Comparison of ENCODE assay signal across 8 cellular contexts in the genomic region with DNA sequence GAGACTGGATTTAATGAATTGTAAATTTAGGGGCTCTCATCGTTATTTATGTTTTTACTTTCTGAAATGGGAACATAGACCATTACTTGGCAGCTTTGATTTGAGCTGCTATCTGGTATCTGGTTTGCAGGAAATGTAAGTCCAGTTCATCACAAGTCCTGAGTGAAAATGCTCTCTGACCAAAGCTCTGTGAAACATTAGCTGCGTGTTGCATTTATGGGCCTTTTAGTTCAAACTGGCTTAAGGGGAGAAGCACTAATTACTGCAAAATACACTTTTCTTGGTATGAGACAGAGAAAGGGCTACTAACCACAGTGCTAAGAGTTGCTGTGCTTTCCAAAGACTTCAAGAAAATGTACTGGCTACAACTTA. TPM values are rescaled to one million over a fixed set of nuclear protein-coding genes. Genes with fewer than 3 reads are reported as not detected.
A peak's percentile ranks its signal among the peaks of the same experiment; 100 is the strongest.
DNase-seq lines count a peak whose midpoint lies in the region; ATAC-seq, FAIRE-seq and TF ChIP-seq lines count a peak whose summit lies in the region.

No MANE protein-coding gene starts in this region.

- H3K27ac ChIP-seq in RWPE2 (ENCODE audit: poor library complexity, severe bottlenecking) (no peak overlapping the region), caudate nucleus (ENCODE audit: low read depth, low read length) (no peak overlapping the region)

- DNase-seq in BJ (ENCODE audit: low read depth) (no peak), RWPE2 (ENCODE audit: low spot score) (no peak), foreskin fibroblast (peak in 1 of 2 donors; percentile 39), caudate nucleus (lab: John Stamatoyannopoulos, UW) (no peak), NCI-H526 treated with DMSO at 0.1 percent for 48 hours (lab: John Stamatoyannopoulos, UW) (no peak), urothelium cell line (ENCODE audit: low spot score) (no peak)

- POLR2A ChIA-PET in BJ (lab: Charles Lee): interaction anchor here (0.6 to 0.7 kb wide), 3 partner anchors 41 to 1595 kb away, joined by 3 to 7 read pairs (median 4); no protein-coding TSS in a partner anchor

- H3K4me3 ChIP-seq in BJ (ENCODE audit: low read depth, low read length) (peak overlapping the region; percentile 39), RWPE2 (ENCODE audit: severe bottlenecking) (peak overlapping the region; percentile 13), foreskin fibroblast (ENCODE audit: low read depth in 1 of 2, low read length in 2 of 2) (peak overlapping the region; percentile 53 to 67), neuron (ENCODE audit: low read length) (peak overlapping the region; percentile 77)

- no peak for FAIRE-seq in urothelium cell line (lab: Jason Lieb, UNC)

- no peak for TF ChIP-seq CTCF in BJ (IDR thresholded peaks at IDR 0.05; ENCODE audit: insufficient read depth, low read depth, low read length)
- TF ChIP-seq CTCF in RWPE2 (IDR thresholded peaks at IDR 0.05; ENCODE audit: poor library complexity, severe bottlenecking): no peak
- no peak for TF ChIP-seq CTCF in foreskin fibroblast (IDR thresholded peaks at IDR 0.05; ENCODE audit: low read depth, low read length)

- no peaks in the 10 kb centered on the region for H3K9me3 ChIP-seq in RWPE2 (ENCODE audit: severe bottlenecking)
- H3K9me3 ChIP-seq in neuron (ENCODE audit: low read length): no peaks in the 10 kb centered on the region

- H3K27me3 ChIP-seq in BJ (ENCODE audit: control insufficient read depth, insufficient read depth, low read length): no peaks in the 10 kb centered on the region
- no peaks in the 10 kb centered on the region for H3K27me3 ChIP-seq in RWPE2 (ENCODE audit: insufficient read depth, poor library complexity, severe bottlenecking)
- no peaks in the 10 kb centered on the region for H3K27me3 ChIP-seq in neuron (ENCODE audit: insufficient read depth, low read length)

- CTCF ChIA-PET in BJ (lab: Yijun Ruan, JAX): interaction anchor here (1.0 to 5.7 kb wide), 6 partner anchors 9 to 485 kb away, joined by 4 to 30 read pairs (median 7); no protein-coding TSS in a partner anchor

- H3K36me3 ChIP-seq in BJ (ENCODE audit: control insufficient read depth, insufficient read depth, low read length): no peaks in the 10 kb centered on the region
- no peaks in the 10 kb centered on the region for H3K36me3 ChIP-seq in RWPE2 (ENCODE audit: low read depth)
- no peaks in the 10 kb centered on the region for H3K36me3 ChIP-seq in neuron (ENCODE audit: insufficient read depth, low read length)

- H2AFZ ChIP-seq in neuron (ENCODE audit: low read depth, low read length): peak overlapping the region; percentile 93

- H3K4me1 ChIP-seq in RWPE2 (ENCODE audit: insufficient read depth, poor library complexity, severe bottlenecking): no peaks in the 10 kb centered on the region
- peaks cover 9% of the 10 kb centered on the region for H3K4me1 ChIP-seq in neuron (ENCODE audit: insufficient read depth, low read length)

- no peak for ATAC-seq in RWPE2 (ENCODE audit: low read depth)
- ATAC-seq in GM21717 (IDR thresholded peaks at IDR 0.05; ENCODE audit: unreplicated experiment): no peak

RNA-seq across cellular contexts. Expression of a gene that starts 0.5 kb away (rescaled TPM):
- polyA plus RNA-seq in BJ (2011; rRNA removed): 10.0 and 14.4 TPM in 2 replicates
- 6.7 and 12.6 TPM in 2 replicates for polyA minus RNA-seq in BJ (2011; rRNA and poly(A)+ RNA removed)

RNA-seq across cellular contexts. Expression of a gene that starts 42.3 kb away (rescaled TPM):
- 0.01 and 0.06 TPM in 2 replicates for polyA plus RNA-seq in BJ (2011; rRNA removed)
- polyA minus RNA-seq in BJ (2011; rRNA and poly(A)+ RNA removed): not detected in 2 replicates

Comparison
In these comparisons a context has a peak if more than half of its experiments do, and no peak if none do; other contexts are left out.
1. H3K4me3 ChIP-seq: peak in every context shown above with its lines; median percentile 77 in neuron; 60 in foreskin fibroblast; 39 in BJ; 13 in RWPE2.